In the genomic region with DNA sequence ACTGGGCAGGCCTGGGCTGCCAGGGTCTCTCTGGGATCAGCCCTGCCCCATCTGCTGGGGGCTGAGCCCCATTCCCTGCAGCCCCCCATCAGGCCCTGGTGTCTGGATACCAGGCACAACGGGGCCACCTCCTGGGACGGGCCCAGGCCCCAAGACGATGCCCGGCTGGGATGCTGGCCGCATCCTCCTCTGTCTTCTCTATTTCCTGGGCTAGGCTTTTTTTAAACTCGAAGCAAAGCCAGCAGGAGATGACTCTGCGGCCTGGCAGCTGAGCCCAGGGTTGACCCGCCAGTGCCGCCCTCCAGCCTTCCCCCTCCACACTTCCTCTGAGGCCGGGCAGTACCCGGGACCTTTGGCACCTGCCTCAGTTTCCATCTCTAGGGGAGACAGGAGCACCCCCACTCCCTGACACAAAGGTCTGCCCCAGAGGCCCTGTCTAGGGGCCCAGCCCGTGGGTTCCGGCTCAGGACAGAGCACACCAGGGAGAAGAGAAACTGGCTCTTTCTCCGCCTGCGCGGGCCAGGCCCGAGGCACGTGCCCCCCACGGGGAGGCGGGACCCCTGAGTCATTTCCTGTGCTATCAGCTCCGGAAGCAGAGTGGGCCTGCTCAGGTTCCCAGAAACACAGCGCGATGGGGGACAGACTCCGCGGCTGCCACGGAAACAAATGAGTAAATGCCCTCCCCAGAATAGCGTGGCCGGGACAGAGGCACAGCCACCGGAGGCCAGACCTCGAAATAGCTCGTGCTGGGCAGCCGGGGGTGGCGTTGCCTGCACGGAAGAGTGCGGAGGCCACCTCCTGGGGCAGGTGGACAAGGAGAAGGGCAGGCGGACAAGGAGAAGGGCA, we compare ENCODE assay signal across 8 cellular contexts.
DNase-seq lines count a peak whose midpoint lies in the region; ATAC-seq and TF ChIP-seq lines count a peak whose summit lies in the region.

No MANE protein-coding gene starts in this region.

- H3K9me3 ChIP-seq in MG63: no peaks in the 10 kb centered on the region
- no peaks in the 10 kb centered on the region for H3K9me3 ChIP-seq in fibroblast of lung (ENCODE audit: control insufficient read depth, insufficient read depth, low read depth, low read length)
- no peaks in the 10 kb centered on the region for H3K9me3 ChIP-seq in prostate gland
- H3K9me3 ChIP-seq in upper lobe of left lung: no peaks in the 10 kb centered on the region

- no peaks in the 10 kb centered on the region for H3K79me2 ChIP-seq in fibroblast of lung (ENCODE audit: control insufficient read depth, insufficient read depth, low read length)

- H3K9ac ChIP-seq in fibroblast of lung (ENCODE audit: insufficient read depth, low read length): no peak overlapping the region

- H3K4me1 ChIP-seq in fibroblast of lung (ENCODE audit: control insufficient read depth, extremely low read depth, insufficient read depth, low read length) (no peaks in the 10 kb centered on the region), prostate gland (replicated peaks) (no peaks in the 10 kb centered on the region), upper lobe of left lung (peaks cover 49 to 65% (median 53%) of the 10 kb centered on the region in 4 donors)

- ATAC-seq in GM21825 (IDR thresholded peaks at IDR 0.05; ENCODE audit: unreplicated experiment) (peak; percentile 67), upper lobe of left lung (ENCODE audit: low FRiP score in 2 of 2) (peak; percentile 83 to 86)

- no peaks in the 10 kb centered on the region for H3K36me3 ChIP-seq in MG63
- H3K36me3 ChIP-seq in fibroblast of lung (ENCODE audit: control insufficient read depth, insufficient read depth, low read length): no peaks in the 10 kb centered on the region
- H3K36me3 ChIP-seq in prostate gland: no peaks in the 10 kb centered on the region
- no peaks in the 10 kb centered on the region for H3K36me3 ChIP-seq in upper lobe of left lung

- H3K4me3 ChIP-seq in MG63: no peak overlapping the region
- H3K4me3 ChIP-seq in fibroblast of lung (replicated peaks in 1 of 4; ENCODE audit: control extremely low read depth in 1 of 4, insufficient read depth in 1 of 4, low read depth in 3 of 4, low read length in 4 of 4): no peak overlapping the region
- H3K4me3 ChIP-seq in prostate gland: no peak overlapping the region
- H3K4me3 ChIP-seq in upper lobe of left lung: peak overlapping the region in 2 of 4 donors; percentile 31 to 33

- intact Hi-C loops in prostate gland (cut with DNase I): no loop called here

- H3K27ac ChIP-seq in fibroblast of lung (ENCODE audit: insufficient read depth, low read length): no peak overlapping the region
- peak overlapping the region; percentile 53 for H3K27ac ChIP-seq in prostate gland
- peak overlapping the region; percentile 88 to 95 (median 94) for H3K27ac ChIP-seq in upper lobe of left lung

- H4K20me1 ChIP-seq in fibroblast of lung (ENCODE audit: control insufficient read depth, extremely low read depth, insufficient read depth, low read length): no peaks in the 10 kb centered on the region

- H2AFZ ChIP-seq in fibroblast of lung (ENCODE audit: low read length): no peak overlapping the region

- H3K27me3 ChIP-seq in MG63: no peaks in the 10 kb centered on the region
- no peaks in the 10 kb centered on the region for H3K27me3 ChIP-seq in fibroblast of lung (ENCODE audit: control insufficient read depth, insufficient read depth, low read length)
- H3K27me3 ChIP-seq in prostate gland (replicated peaks; ENCODE audit: insufficient read depth): no peaks in the 10 kb centered on the region
- H3K27me3 ChIP-seq in upper lobe of left lung: no peaks in the 10 kb centered on the region

- WGBS in prostate gland: 77% methylated on average over 32 of the region's 36 CpGs
- whole genome bisulfite sequencing in upper lobe of left lung, 2 donors: 29 to 41% methylated on average over 20 to 30 of the region's 36 CpGs

- TF ChIP-seq POLR2A in prostate gland (IDR thresholded peaks at IDR 0.05): no peak
- TF ChIP-seq POLR2A in upper lobe of left lung (IDR thresholded peaks at IDR 0.05): peak in 3 of 4 donors; percentile 26 to 86 (median 52)

- DNase-seq in EH (ENCODE audit: low read depth) (peak; percentile 43), MG63 (peak; percentile 43), activated T-cell treated with anti-CD3 and anti-CD28 coated beads for 1 hour (ENCODE audit: low read depth) (peak; percentile 91), fibroblast of lung (ENCODE audit: low read depth in 2 of 2) (peak; percentile 28 to 89), prostate gland (ENCODE audit: low spot score) (peak; percentile 45), upper lobe of left lung (peak; percentile 84 to 92), NCI-H2081 (lab: John Stamatoyannopoulos, UW) (no peak)

- TF ChIP-seq CTCF in fibroblast of lung (conservative IDR thresholded peaks at IDR 0.05 in 1 of 2, IDR thresholded peaks at IDR 0.05 in 1 of 2; ENCODE audit: low read depth in 1 of 2, low read length in 2 of 2) (no peak), prostate gland (IDR thresholded peaks at IDR 0.05) (no peak), upper lobe of left lung (IDR thresholded peaks at IDR 0.05) (no peak)

- no peak overlapping the region for H3K4me2 ChIP-seq in fibroblast of lung (ENCODE audit: extremely low read depth, insufficient read depth, low read length)

- peak; percentile 59 to 98 (median 94) for TF ChIP-seq EP300 in upper lobe of left lung (IDR thresholded peaks at IDR 0.05)

Comparison
In these comparisons a context has a peak if more than half of its experiments do, and no peak if none do; other contexts are left out.
1. DNase-seq: peak in EH (single experiment), MG63 (single experiment), activated T-cell treated with anti-CD3 and anti-CD28 coated beads for 1 hour (single experiment), fibroblast of lung (2 of 2), prostate gland (single experiment) and upper lobe of left lung (2 of 2); none in NCI-H2081 (0 of 2).